In the genomic region with DNA sequence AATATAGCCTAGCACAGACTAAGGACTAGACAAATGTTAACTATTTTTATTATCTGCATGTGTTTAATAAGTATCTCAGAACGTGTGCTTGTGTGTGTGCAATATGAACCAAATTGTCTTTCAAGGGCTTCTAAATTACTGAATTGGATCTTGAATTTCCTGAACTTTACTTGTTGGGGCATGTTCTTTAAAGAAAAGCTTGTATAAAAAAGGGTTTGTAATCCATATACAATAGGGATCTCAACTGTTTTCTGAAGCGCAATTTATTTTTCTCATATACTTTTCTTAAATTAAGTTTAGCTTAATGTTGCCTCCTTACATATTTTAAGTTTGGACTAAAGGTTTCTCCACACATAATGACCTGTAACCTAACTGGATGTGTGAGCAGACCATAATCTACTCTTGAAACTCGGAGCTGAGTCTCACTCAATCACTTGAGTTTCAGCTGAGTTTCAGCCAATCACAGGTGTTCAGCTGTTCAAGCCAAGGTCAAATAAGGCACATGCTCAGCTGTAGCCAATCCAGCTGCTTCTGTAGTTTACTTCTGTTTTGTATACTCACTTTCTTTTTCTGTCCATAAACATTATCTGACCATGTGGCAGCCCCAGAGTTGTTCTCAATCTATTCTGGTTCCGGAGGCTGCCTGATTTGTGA, we compare ENCODE assay signal across 10 cellular contexts.
DNase-seq lines count a peak whose midpoint lies in the region; ATAC-seq, FAIRE-seq and TF ChIP-seq lines count a peak whose summit lies in the region.
"Had no signal": no experiment of that assay in that cellular context is flagged by ENCODE, and none has a peak within 500 bp of the region (broad histone marks: within the 10 kb centered on the region; RNA-seq: fewer than 3 reads in every experiment).

No MANE protein-coding gene starts in this region.

- peaks cover 25% of the 10 kb centered on the region for H3K4me1 ChIP-seq in foreskin keratinocyte
- H3K4me1 ChIP-seq: parathyroid adenoma had no signal

- TF ChIP-seq CTCF in foreskin keratinocyte (conservative IDR thresholded peaks at IDR 0.05) (no peak), D721Med (IDR thresholded peaks at IDR 0.05; ENCODE audit: insufficient read depth, missing control alignments) (no peak)

- peak; percentile 86 for ATAC-seq in GM18520 (IDR thresholded peaks at IDR 0.05; ENCODE audit: unreplicated experiment)
- peak; percentile 83 for ATAC-seq in GM21529 (IDR thresholded peaks at IDR 0.05; ENCODE audit: unreplicated experiment)
- peak; percentile 88 for ATAC-seq in HG03558 (IDR thresholded peaks at IDR 0.05; ENCODE audit: extremely low read depth, unreplicated experiment)
- peak; percentile 59 for ATAC-seq in foreskin keratinocyte

- no peaks in the 10 kb centered on the region for H3K27me3 ChIP-seq in foreskin keratinocyte

- peak overlapping the region; percentile 61 for H3K27ac ChIP-seq in foreskin keratinocyte
- H3K27ac ChIP-seq: parathyroid adenoma had no signal

- DNase-seq in foreskin keratinocyte (no peak), DMS79 (lab: John Stamatoyannopoulos, UW) (no peak), D721Med (ENCODE audit: insufficient read length, low spot score) (no peak), cerebellar nuclear complex (lab: John Stamatoyannopoulos, UW) (no peak)
- no peak for DNase-seq in activated CD4-positive, alpha-beta T cell treated with anti-CD3 and anti-CD28 coated beads for 4 hours
- DNase-seq: substantia nigra had no signal

- no peak for FAIRE-seq in D721Med (lab: Jason Lieb, UNC)
